8 cellular contexts compared by ENCODE assay signal in the genomic region with DNA sequence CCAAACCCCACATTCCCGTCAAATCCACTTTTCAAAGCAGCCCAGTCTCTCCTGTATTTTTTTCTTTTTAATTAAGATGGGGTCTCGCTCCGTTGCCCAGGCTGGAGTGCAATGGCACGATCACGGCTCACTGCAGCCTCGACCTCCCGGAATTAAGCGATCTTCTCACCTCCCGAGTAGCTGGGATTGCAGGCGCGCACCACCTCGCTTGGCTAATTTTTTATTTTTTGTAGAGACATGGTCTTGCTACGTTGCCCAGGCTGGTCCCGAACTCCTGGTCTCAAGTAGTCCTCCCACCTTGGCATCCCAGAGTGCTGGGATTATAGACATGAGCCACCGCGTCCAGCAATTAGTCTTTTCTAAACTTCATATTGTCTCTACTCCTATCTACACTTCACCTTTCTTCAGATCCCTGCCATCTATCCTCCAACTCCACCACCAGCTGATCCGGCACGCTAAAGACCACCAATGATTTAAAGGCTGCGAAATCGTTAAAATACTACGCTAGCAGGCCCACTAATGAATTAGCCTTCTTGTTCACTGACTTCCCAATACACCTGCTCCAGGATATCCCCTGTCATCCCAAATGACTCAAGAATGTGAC. TPM values are rescaled to one million over a fixed set of nuclear protein-coding genes. Genes with fewer than 3 reads are reported as not detected.
DNase-seq lines count a peak whose midpoint lies in the region; ATAC-seq and TF ChIP-seq lines count a peak whose summit lies in the region.

No MANE protein-coding gene starts in this region.

- TF ChIP-seq POLR2A in transverse colon (IDR thresholded peaks at IDR 0.05): no peak

- in situ Hi-C loops in brain microvascular endothelial cell (cut with HindIII; ENCODE audit: low pct_ligation_motif_present, low sequenced_read_pairs) (no loop called here), transverse colon (cut with MboI; ENCODE audit: low pct_ligation_motif_present in 1 of 4, low pct_unique_long_range_greater_than_20kb in 1 of 4, low sequenced_read_pairs in 3 of 4) (no loop called here)

- peak overlapping the region; percentile 99 for H3K4me3 ChIP-seq in brain microvascular endothelial cell (ENCODE audit: low read depth, low read length)
- peak overlapping the region; percentile 99 for H3K4me3 ChIP-seq in lung
- H3K4me3 ChIP-seq in transverse colon: peak overlapping the region; percentile 75 to 90 (median 86)

- H3K27me3 ChIP-seq in brain microvascular endothelial cell (replicated peaks) (no peaks in the 10 kb centered on the region), lung (ENCODE audit: control insufficient read depth, insufficient read depth) (no peaks in the 10 kb centered on the region), transverse colon (no peaks in the 10 kb centered on the region)

- peaks cover 25% of the 10 kb centered on the region for H3K36me3 Mint-ChIP-seq in activated CD8-positive, alpha-beta memory T cell treated with anti-CD3 and anti-CD28 coated beads, Interleukin-2, amount 10 ng/mL, durations not matched to agents 7 days and 5 days

- intact Hi-C loops in transverse colon (cut with DNase I; ENCODE audit: low total_unique reads): no loop called here

- H3K27me3 Mint-ChIP-seq in activated CD8-positive, alpha-beta memory T cell treated with anti-CD3 and anti-CD28 coated beads, Interleukin-2, amount 10 ng/mL, durations not matched to agents 7 days and 5 days: no peaks in the 10 kb centered on the region

- no peaks in the 10 kb centered on the region for H3K9me3 ChIP-seq in lung (ENCODE audit: control insufficient read depth in 2 of 2, insufficient read depth in 1 of 2, low read length in 1 of 2)
- no peaks in the 10 kb centered on the region for H3K9me3 ChIP-seq in transverse colon

- no peak for DNase-seq in activated CD8-positive, alpha-beta memory T cell treated with anti-CD3 and anti-CD28 coated beads, Interleukin-2, amount 10 ng/mL, durations not matched to agents 7 days and 5 days
- DNase-seq in activated CD8-positive, alpha-beta memory T cell treated with anti-CD3 and anti-CD28 coated beads, Interleukin-2, amount 50 U/mL, for 4 hours: no peak
- DNase-seq in brain microvascular endothelial cell (no peak), lung (ENCODE audit: low spot score) (no peak), transverse colon (no peak), NCI-H748 (lab: John Stamatoyannopoulos, UW; ENCODE audit: unreplicated experiment) (no peak)

- H3K4me1 Mint-ChIP-seq in activated CD8-positive, alpha-beta memory T cell treated with anti-CD3 and anti-CD28 coated beads, Interleukin-2, amount 10 ng/mL, durations not matched to agents 7 days and 5 days: peaks cover 32% of the 10 kb centered on the region

- no peak for TF ChIP-seq CTCF in brain microvascular endothelial cell (IDR thresholded peaks at IDR 0.05; ENCODE audit: low read depth, low read length, missing control alignments)
- no peak for TF ChIP-seq CTCF in lung (IDR thresholded peaks at IDR 0.05; ENCODE audit: control extremely low read depth, extremely low read depth)
- no peak for TF ChIP-seq CTCF in transverse colon (IDR thresholded peaks at IDR 0.05)

- H3K27ac ChIP-seq in brain microvascular endothelial cell: peak overlapping the region; percentile 42
- peak overlapping the region; percentile 72 to 87 for H3K27ac ChIP-seq in lung (ENCODE audit: low read depth in 1 of 2, low read length in 1 of 2)
- peak overlapping the region; percentile 73 to 89 (median 86) for H3K27ac ChIP-seq in transverse colon

- no peaks in the 10 kb centered on the region for H3K9me3 Mint-ChIP-seq in activated CD8-positive, alpha-beta memory T cell treated with anti-CD3 and anti-CD28 coated beads, Interleukin-2, amount 10 ng/mL, durations not matched to agents 7 days and 5 days (ENCODE audit: low read depth)

- H3K4me3 Mint-ChIP-seq in activated CD8-positive, alpha-beta memory T cell treated with anti-CD3 and anti-CD28 coated beads, Interleukin-2, amount 10 ng/mL, durations not matched to agents 7 days and 5 days: peak overlapping the region; percentile 83

- ATAC-seq in activated CD8-positive, alpha-beta memory T cell treated with anti-CD3 and anti-CD28 coated beads, Interleukin-2, amount 10 ng/mL, durations not matched to agents 7 days and 5 days: no peak
- ATAC-seq in lung (ENCODE audit: insufficient read depth, low FRiP score) (no peak), GM18867 (IDR thresholded peaks at IDR 0.05; ENCODE audit: unreplicated experiment) (no peak), HG02798 (IDR thresholded peaks at IDR 0.05; ENCODE audit: poor library complexity, unreplicated experiment) (no peak)

- no peak for TF ChIP-seq EP300 in transverse colon (IDR thresholded peaks at IDR 0.05; ENCODE audit: low read depth)

- 64 to 65% methylated on average over 21 of the region's 21 CpGs for WGBS in lung, 2 donors
- 64 to 71% methylated on average over 17 to 21 of the region's 21 CpGs for WGBS in transverse colon (ENCODE audit: low coverage in 1 of 2), 2 donors

- H3K27ac Mint-ChIP-seq in activated CD8-positive, alpha-beta memory T cell treated with anti-CD3 and anti-CD28 coated beads, Interleukin-2, amount 10 ng/mL, durations not matched to agents 7 days and 5 days: peak overlapping the region; percentile 89

- H3K36me3 ChIP-seq in brain microvascular endothelial cell (replicated peaks) (peaks cover 6% of the 10 kb centered on the region), lung (ENCODE audit: control insufficient read depth in 2 of 2, insufficient read depth in 2 of 2, low read length in 2 of 2) (peaks cover 8 to 10% of the 10 kb centered on the region in 2 donors), transverse colon (peaks cover 0 to 22% (median 10%) of the 10 kb centered on the region in 4 donors)

- H3K4me1 ChIP-seq in lung (ENCODE audit: control insufficient read depth in 2 of 2, insufficient read depth in 2 of 2, low read length in 2 of 2): no peaks in the 10 kb centered on the region
- peaks cover 4 to 20% (median 10%) of the 10 kb centered on the region in 4 donors for H3K4me1 ChIP-seq in transverse colon

- CTCF ChIA-PET in activated CD8-positive, alpha-beta memory T cell treated with anti-CD3 and anti-CD28 coated beads, Interleukin-2, amount 10 ng/mL, durations not matched to agents 7 days and 5 days (lab: Charles Lee): interaction anchor here (0.8 to 1.8 kb wide), 3 partner anchors 12 to 220 kb away, joined by 3 to 4 read pairs (median 3); a partner anchor contains a TSS

RNA-seq across cellular contexts. Expression of a gene that starts 0.5 kb away (rescaled TPM):
- total RNA-seq in activated CD8-positive, alpha-beta memory T cell treated with anti-CD3 and anti-CD28 coated beads, Interleukin-2, amount 10 ng/mL, durations not matched to agents 7 days and 5 days: 10 to 100 TPM; 27.4 to 31.6 TPM
- total RNA-seq in lung (10 to 100 TPM; 19.6 to 27.8 TPM), transverse colon (10 to 100 TPM; 16.5 to 22.2 (median 18.8) TPM)
- polyA plus RNA-seq in lung: 10 to 100 TPM; 11.1 to 19.3 TPM

RNA-seq across cellular contexts. Expression of a gene that starts 37.5 kb away (rescaled TPM):
- 10 to 100 TPM; 44.6 to 47.6 TPM for total RNA-seq in activated CD8-positive, alpha-beta memory T cell treated with anti-CD3 and anti-CD28 coated beads, Interleukin-2, amount 10 ng/mL, durations not matched to agents 7 days and 5 days
- total RNA-seq in lung: 10 to 100 TPM; 21.7 to 30.0 TPM
- polyA plus RNA-seq in lung: 10 to 100 TPM; 20.5 to 27.4 TPM
- 10 to 100 TPM in 3 of 4 donors, 1 to 10 TPM in 1; 2.2 to 15.2 (median 13.0) TPM for total RNA-seq in transverse colon

RNA-seq across cellular contexts. Expression of a gene that starts 44.1 kb away (rescaled TPM):
- 10 to 100 TPM; 17.2 to 17.5 TPM for total RNA-seq in activated CD8-positive, alpha-beta memory T cell treated with anti-CD3 and anti-CD28 coated beads, Interleukin-2, amount 10 ng/mL, durations not matched to agents 7 days and 5 days
- total RNA-seq in lung: 10 to 100 TPM; 24.6 to 29.9 TPM
- polyA plus RNA-seq in lung: 10 to 100 TPM in 1 of 2 donors, 1 to 10 TPM in 1; 5.8 to 38.1 TPM
- 10 to 100 TPM; 21.7 to 41.0 (median 39.6) TPM for total RNA-seq in transverse colon

RNA-seq across cellular contexts. Expression of a gene that starts 56.6 kb away (rescaled TPM):
- total RNA-seq in activated CD8-positive, alpha-beta memory T cell treated with anti-CD3 and anti-CD28 coated beads, Interleukin-2, amount 10 ng/mL, durations not matched to agents 7 days and 5 days: 10 to 100 TPM; 43.1 to 58.6 TPM
- total RNA-seq in lung: 10 to 100 TPM; 18.0 to 44.4 TPM
- polyA plus RNA-seq in lung: 10 to 100 TPM; 49.7 to 54.2 TPM
- total RNA-seq in transverse colon: 10 to 100 TPM in 2 of 4 donors, 1 to 10 TPM in 1, not detected in 1; 1.1 to 20.3 (median 13.4) TPM
